Comparison of ENCODE assay signal across 8 cellular contexts in genomic region chr15:66356359-66357236, GRCh38. TPM values are rescaled to one million over a fixed set of nuclear protein-coding genes. Genes with fewer than 3 reads are reported as not detected.
DNase-seq lines count a peak whose midpoint lies in the region; ATAC-seq and TF ChIP-seq lines count a peak whose summit lies in the region.

TIPIN (minus strand) TSS chr15:66356685; CDS start chr15:66352947, 3,738 bp downstream.

- H3K27me3 ChIP-seq in BLaER1 treated with 17β-estradiol and CSF1 and Interleukin-3, amounts not matched to agents 10 nM and 100 nM: no peaks in the 10 kb centered on the region
- H3K27me3 ChIP-seq in colonic mucosa (no peaks in the 10 kb centered on the region), layer of hippocampus (ENCODE audit: control insufficient read depth, insufficient read depth, low read length) (no peaks in the 10 kb centered on the region)

- H3K4me2 ChIP-seq in BLaER1 treated with 17β-estradiol and CSF1 and Interleukin-3, amounts not matched to agents 10 nM and 100 nM: peak within 1 kb of the TSS; percentile 79 to 95 (median 91)

- intact Hi-C loops in colonic mucosa (cut with DNase I): no loop called here

- peak within 1 kb of the TSS; percentile 83 to 98 (median 93) for H3K9ac ChIP-seq in BLaER1 treated with 17β-estradiol and CSF1 and Interleukin-3, amounts not matched to agents 10 nM and 100 nM
- peak within 1 kb of the TSS; percentile 82 to 84 for H3K9ac ChIP-seq in colonic mucosa (ENCODE audit: low read depth in 2 of 2, low read length in 2 of 2)

- H3K4me1 ChIP-seq in BLaER1 treated with 17β-estradiol and CSF1 and Interleukin-3, amounts not matched to agents 10 nM and 100 nM: peaks cover 13 to 37% (median 27%) of the 10 kb centered on the region in 10 experiments
- no peaks in the 10 kb centered on the region for H3K4me1 ChIP-seq in colonic mucosa

- no peaks in the 10 kb centered on the region for H3K9me3 ChIP-seq in BLaER1 treated with 17β-estradiol and CSF1 and Interleukin-3, amounts not matched to agents 10 nM and 100 nM (replicated peaks in 1 of 11)
- H3K9me3 ChIP-seq in colonic mucosa: no peaks in the 10 kb centered on the region

- peaks cover 0 to 8% (median 0%) of the 10 kb centered on the region in 11 experiments; a peak in 1 of 22 replicates for H4K20me1 ChIP-seq in BLaER1 treated with 17β-estradiol and CSF1 and Interleukin-3, amounts not matched to agents 10 nM and 100 nM

- TF ChIP-seq CTCF in colonic mucosa (IDR thresholded peaks at IDR 0.05): no peak

- peaks cover 10 to 30% (median 24%) of the 10 kb centered on the region in 11 experiments for H3K36me3 ChIP-seq in BLaER1 treated with 17β-estradiol and CSF1 and Interleukin-3, amounts not matched to agents 10 nM and 100 nM
- no peaks in the 10 kb centered on the region for H3K36me3 ChIP-seq in colonic mucosa

- ATAC-seq in GM19328 (IDR thresholded peaks at IDR 0.05; ENCODE audit: unreplicated experiment): peak; percentile 95
- ATAC-seq in HG03469 (IDR thresholded peaks at IDR 0.05; ENCODE audit: unreplicated experiment): peak; percentile 73

- DNase-seq in NCI-H526 (lab: John Stamatoyannopoulos, UW) (peak; percentile 92 to 98), colonic mucosa (peak; percentile 97)
- DNase-seq in activated CD4-positive, alpha-beta T cell treated with anti-CD3 and anti-CD28 coated beads for 48 hours: peak; percentile 99
- DNase-seq in stimulated activated CD4-positive, alpha-beta T cell treated with anti-CD3 and anti-CD28 coated beads, Interleukin-1b, Interleukin-23, amount 100 ng/mL, for 24 hours (ENCODE audit: low read depth in 4 of 4, low spot score in 1 of 4): peak; percentile 94 to 97 (median 96)

- H3K27ac ChIP-seq in BLaER1 treated with 17β-estradiol and CSF1 and Interleukin-3, amounts not matched to agents 10 nM and 100 nM: peak within 1 kb of the TSS; percentile 51 to 96 (median 91); a peak in 21 of 22 replicates
- H3K27ac ChIP-seq in colonic mucosa (peak within 1 kb of the TSS; percentile 70), layer of hippocampus (ENCODE audit: low read depth, low read length) (peak within 1 kb of the TSS; percentile 16)

- peak within 1 kb of the TSS; percentile 72 to 86 (median 78) for H3K4me3 ChIP-seq in BLaER1 treated with 17β-estradiol and CSF1 and Interleukin-3, amounts not matched to agents 10 nM and 100 nM
- H3K4me3 ChIP-seq in colonic mucosa: peak within 1 kb of the TSS; percentile 69

RNA-seq across cellular contexts. Expression of gene TIPIN, which starts in this region (rescaled TPM):
- total RNA-seq in colonic mucosa: 10 to 100 TPM in 1 of 2 donors, 1 to 10 TPM in 1; 2.9 to 10.6 TPM

Comparison
In these comparisons a context has a peak if more than half of its experiments do, and no peak if none do; other contexts are left out.
1. Peak in every context shown above with its lines: DNase-seq, ATAC-seq, H3K4me3 ChIP-seq and H3K27ac ChIP-seq.
2. H3K27ac ChIP-seq: peak in every context shown above with its lines; median percentile 91 in BLaER1 treated with 17β-estradiol and CSF1 and Interleukin-3, amounts not matched to agents 10 nM and 100 nM; 70 in colonic mucosa; 16 in layer of hippocampus.